Comparison of ENCODE assay signal across 8 cellular contexts in genomic region chr1:161440312-161440894, GRCh38.
A peak's percentile ranks its signal among the peaks of the same experiment; 100 is the strongest.
DNase-seq lines count a peak whose midpoint lies in the region; ATAC-seq and TF ChIP-seq lines count a peak whose summit lies in the region.

No MANE protein-coding gene starts in this region.

- peak overlapping the region; percentile 83 for H3K4me2 ChIP-seq in BLaER1

- ATAC-seq in T-cell (replicated peaks in 1 of 4) (peak; percentile 49 to 69 (median 56)), GM19463 (IDR thresholded peaks at IDR 0.05; ENCODE audit: unreplicated experiment) (no peak), HG03520 (IDR thresholded peaks at IDR 0.05; ENCODE audit: unreplicated experiment) (no peak)

- WGBS in liver: 3% methylated on average over 54 of the region's 61 CpGs

- peak overlapping the region; percentile 75 to 81 (median 81) for H3K4me3 Mint-ChIP-seq in T-cell

- H3K27ac ChIP-seq in BLaER1 (peak overlapping the region; percentile 93), liver (ENCODE audit: low read depth in 1 of 2, low read length in 2 of 2) (no peak overlapping the region)

- H3K36me3 Mint-ChIP-seq in T-cell: no peaks in the 10 kb centered on the region

- no peaks in the 10 kb centered on the region for H4K20me1 ChIP-seq in BLaER1

- H3K27ac Mint-ChIP-seq in T-cell: peak overlapping the region in 1 of 2 donors; percentile 23

- CTCF ChIA-PET in T-cell (lab: Charles Lee): interaction anchor here in 1 of 2 donors (0.8 kb wide), 1 partner anchor 24 kb away, joined by 3 read pairs; no protein-coding TSS in a partner anchor

- DNase-seq in HCEC 1CT (peak; percentile 60), T-cell (peak in 25 of 34 experiments; percentile 5 to 53 (median 33)), cerebellar cortex (ENCODE audit: low spot score) (peak; percentile 42)
- peak; percentile 35 for DNase-seq in stimulated activated CD8-positive, alpha-beta memory T cell treated with anti-CD3 and anti-CD28 coated beads, Interleukin-12 subunit alpha, Interleukin-12 subunit beta, amount 100 ng/mL, for 4 hours (ENCODE audit: low read depth)

- peaks cover 42 to 51% of the 10 kb centered on the region in 2 donors for H3K27me3 Mint-ChIP-seq in T-cell

- H3K9ac ChIP-seq in BLaER1: peak overlapping the region; percentile 89
- H3K9ac ChIP-seq in liver (ENCODE audit: low read depth in 1 of 2, low read length in 2 of 2): no peak overlapping the region

- POLR2A ChIA-PET in T-cell (lab: Charles Lee): no interaction called here

- TF ChIP-seq CTCF in liver (IDR thresholded peaks at IDR 0.05; ENCODE audit: low read depth, low read length, missing input control): peak; percentile 39

- peaks cover 9% of the 10 kb centered on the region for H3K4me1 ChIP-seq in BLaER1
- H3K4me1 ChIP-seq in liver (ENCODE audit: control insufficient read depth in 4 of 4, insufficient read depth in 4 of 4, low read length in 3 of 4): peaks cover 2 to 10% (median 7%) of the 10 kb centered on the region in 4 donors

- H3K27me3 ChIP-seq in BLaER1 (peaks cover 24% of the 10 kb centered on the region), liver (ENCODE audit: control insufficient read depth in 4 of 4, insufficient read depth in 4 of 4, low read length in 3 of 4) (peaks cover 0 to 5% (median 2%) of the 10 kb centered on the region in 4 donors)

- no peaks in the 10 kb centered on the region for H3K9me3 Mint-ChIP-seq in T-cell

- H3K4me3 ChIP-seq in BLaER1 (peak overlapping the region; percentile 79), liver (ENCODE audit: low read depth in 1 of 3, low read length in 3 of 3) (peak overlapping the region in 2 of 3 donors; percentile 41 to 42)

- H3K36me3 ChIP-seq in BLaER1 (no peaks in the 10 kb centered on the region), liver (ENCODE audit: control insufficient read depth in 4 of 4, insufficient read depth in 3 of 4, low read depth in 1 of 4, low read length in 3 of 4) (no peaks in the 10 kb centered on the region)

- TF ChIP-seq RAD21 in liver (IDR thresholded peaks at IDR 0.05): no peak

- peaks cover 9 to 19% (median 11%) of the 10 kb centered on the region in 3 donors for H3K4me1 Mint-ChIP-seq in T-cell

- H3K9me3 ChIP-seq in BLaER1 (peaks cover 4% of the 10 kb centered on the region), liver (ENCODE audit: control insufficient read depth in 4 of 4, low read length in 3 of 4) (peaks cover 0 to 6% (median 4%) of the 10 kb centered on the region in 4 donors)

TF ChIP-seq in liver, 16 proteins besides CTCF, POLR2A, EP300 and RAD21:
- TF ChIP-seq ZBTB33 (IDR thresholded peaks at IDR 0.05): no peak
- no peak for TF ChIP-seq EGR1 (IDR thresholded peaks at IDR 0.05; ENCODE audit: low read depth in 2 of 2)
- TF ChIP-seq RXRA (IDR thresholded peaks at IDR 0.05): no peak
- no peak for TF ChIP-seq YY1 (IDR thresholded peaks at IDR 0.05)

Comparison
In these comparisons a context has a peak if more than half of its experiments do, and no peak if none do; other contexts are left out.
1. ATAC-seq: peak in T-cell (4 of 4); none in GM19463 (single experiment) and HG03520 (single experiment).
2. Peak in every context shown above with its lines, with median percentiles within 50 percentile points of each other: DNase-seq.